Comparison of ENCODE assay signal across 8 cellular contexts in the genomic region with DNA sequence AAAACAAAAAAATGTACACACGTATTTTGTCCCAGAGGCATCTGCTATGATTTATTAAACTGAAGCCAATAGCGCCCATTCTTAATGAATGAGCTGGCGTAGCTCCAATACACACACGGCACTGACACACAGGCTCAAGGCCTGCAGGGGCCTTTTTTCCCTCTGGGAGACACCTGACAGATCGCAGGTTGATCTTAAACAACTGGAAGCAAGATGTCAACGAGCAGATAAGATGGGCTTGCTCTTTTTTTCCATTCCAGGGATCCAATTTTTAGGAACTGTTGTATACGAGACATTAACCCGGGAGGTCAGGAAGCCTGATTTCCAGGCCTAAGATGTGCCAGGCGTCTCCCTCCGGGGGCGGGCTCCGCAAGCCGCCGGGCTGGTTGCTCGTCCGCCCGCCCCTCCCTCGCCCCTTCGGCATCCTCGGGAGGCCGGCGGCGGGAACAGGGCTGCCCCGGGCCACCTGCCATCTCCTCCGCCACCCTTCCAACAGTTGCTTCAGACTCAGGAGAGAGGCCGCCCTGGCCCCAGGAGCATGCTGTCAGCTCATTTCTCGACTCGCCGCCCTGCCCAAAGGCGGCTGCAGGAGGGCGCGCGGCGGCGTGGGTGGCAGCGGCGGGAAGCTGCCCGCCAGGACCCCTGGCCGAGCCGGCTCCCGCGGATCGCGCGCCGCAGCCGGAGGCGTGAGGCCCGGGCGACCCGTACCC. TPM values are rescaled to one million over a fixed set of nuclear protein-coding genes. Genes with fewer than 3 reads are reported as not detected.
DNase-seq lines count a peak whose midpoint lies in the region; ATAC-seq and TF ChIP-seq lines count a peak whose summit lies in the region.

No MANE protein-coding gene starts in this region.

- peak overlapping the region; percentile 57 for H2AFZ ChIP-seq in fibroblast of lung (ENCODE audit: low read length)

- no peaks in the 10 kb centered on the region for H3K4me1 ChIP-seq in fibroblast of lung (ENCODE audit: control insufficient read depth, extremely low read depth, insufficient read depth, low read length)
- H3K4me1 ChIP-seq in tibial nerve: peaks cover 0 to 32% (median 15%) of the 10 kb centered on the region in 4 donors

- no peaks in the 10 kb centered on the region for H4K20me1 ChIP-seq in fibroblast of lung (ENCODE audit: control insufficient read depth, extremely low read depth, insufficient read depth, low read length)

- H3K36me3 ChIP-seq in fibroblast of lung (ENCODE audit: control insufficient read depth, insufficient read depth, low read length) (peaks cover 2% of the 10 kb centered on the region), tibial nerve (peaks cover 0 to 8% (median 0%) of the 10 kb centered on the region in 3 donors)

- ATAC-seq in GM18867 (IDR thresholded peaks at IDR 0.05; ENCODE audit: unreplicated experiment) (peak; percentile 10), HG03103 (IDR thresholded peaks at IDR 0.05; ENCODE audit: low read depth, unreplicated experiment) (peak; percentile 0)

- H3K27me3 ChIP-seq in fibroblast of lung (ENCODE audit: control insufficient read depth, insufficient read depth, low read length): no peaks in the 10 kb centered on the region
- no peaks in the 10 kb centered on the region for H3K27me3 ChIP-seq in tibial nerve

- TF ChIP-seq EP300 in tibial nerve (IDR thresholded peaks at IDR 0.05): no peak

- no peak for TF ChIP-seq POLR2A in tibial nerve (IDR thresholded peaks at IDR 0.05)

- in situ Hi-C loops in ACHN (cut with HindIII; ENCODE audit: low pct_ligation_motif_present, low pct_unique_long_range_greater_than_20kb, low sequenced_read_pairs): no loop called here

- TF ChIP-seq CTCF in fibroblast of lung (conservative IDR thresholded peaks at IDR 0.05 in 1 of 2, IDR thresholded peaks at IDR 0.05 in 1 of 2; ENCODE audit: low read depth in 1 of 2, low read length in 2 of 2) (no peak), nephron (IDR thresholded peaks at IDR 0.05; ENCODE audit: unreplicated experiment in 3 of 3) (no peak), tibial nerve (IDR thresholded peaks at IDR 0.05) (no peak)

- peaks cover 14% of the 10 kb centered on the region for H3K79me2 ChIP-seq in fibroblast of lung (ENCODE audit: control insufficient read depth, insufficient read depth, low read length)

- H3K36me3 Mint-ChIP-seq in nephron (ENCODE audit: low read depth): no peaks in the 10 kb centered on the region

- H3K4me3 ChIP-seq in fibroblast of lung (replicated peaks in 1 of 4; ENCODE audit: control extremely low read depth in 1 of 4, insufficient read depth in 1 of 4, low read depth in 3 of 4, low read length in 4 of 4) (peak overlapping the region; percentile 50 to 93 (median 64)), tibial nerve (peak overlapping the region; percentile 64 to 96 (median 82))

- H3K9me3 Mint-ChIP-seq in nephron: no peaks in the 10 kb centered on the region

- peak overlapping the region; percentile 88 for H3K4me2 ChIP-seq in fibroblast of lung (ENCODE audit: extremely low read depth, insufficient read depth, low read length)

- H3K4me1 Mint-ChIP-seq in nephron: peaks cover 33% of the 10 kb centered on the region

- peak overlapping the region; percentile 51 for H3K9ac ChIP-seq in fibroblast of lung (ENCODE audit: insufficient read depth, low read length)

- H3K9me3 ChIP-seq in fibroblast of lung (ENCODE audit: control insufficient read depth, insufficient read depth, low read depth, low read length) (no peaks in the 10 kb centered on the region), tibial nerve (no peaks in the 10 kb centered on the region)

- 2 to 3% methylated on average over 12 to 34 of the region's 51 CpGs for WGBS in tibial nerve, 2 donors

- peak overlapping the region; percentile 82 to 88 (median 87) for H3K27ac Mint-ChIP-seq in nephron

- no peaks in the 10 kb centered on the region for H3K27me3 Mint-ChIP-seq in nephron (ENCODE audit: low read depth)

- no peak overlapping the region for H3K27ac ChIP-seq in fibroblast of lung (ENCODE audit: insufficient read depth, low read length)
- H3K27ac ChIP-seq in tibial nerve: peak overlapping the region in 2 of 4 donors; percentile 62 to 79

- peak overlapping the region; percentile 88 to 96 (median 95) for H3K4me3 Mint-ChIP-seq in nephron

- DNase-seq in ACHN (peak; percentile 29), NCI-H510A treated with DMSO at 0.1 percent for 48 hours (lab: John Stamatoyannopoulos, UW) (peak; percentile 54), fibroblast of lung (ENCODE audit: low read depth in 2 of 2) (peak; percentile 18 to 23), tibial nerve (ENCODE audit: low spot score in 2 of 2) (no peak)
- peak; percentile 77 for DNase-seq in activated CD8-positive, alpha-beta memory T cell treated with anti-CD3 and anti-CD28 coated beads, Interleukin-2, amount 50 U/mL, for 48 hours

RNA-seq across cellular contexts. Expression of gene TTC13, which starts 0.7 kb away (rescaled TPM):
- total RNA-seq in fibroblast of lung: 9.0 and 16.2 TPM in 2 replicates
- 6.5 and 8.0 TPM in 2 replicates for polyA plus RNA-seq in fibroblast of lung
- 5.8 and 7.1 TPM in 2 replicates for polyA plus RNA-seq in fibroblast of lung (2012)
- 2.7 and 5.1 TPM in 2 replicates for polyA minus RNA-seq in fibroblast of lung (ENCODE audit: low replicate concordance)
- total RNA-seq in tibial nerve: 10 to 100 TPM; 20.4 to 30.1 (median 25.6) TPM

RNA-seq across cellular contexts. Expression of gene ARV1, which starts 1.0 kb away (rescaled TPM):
- total RNA-seq in fibroblast of lung: 13.6 and 16.8 TPM in 2 replicates
- 29.0 and 38.7 TPM in 2 replicates for polyA plus RNA-seq in fibroblast of lung
- polyA plus RNA-seq in fibroblast of lung (2012): 17.9 and 19.7 TPM in 2 replicates
- 2.7 and 4.7 TPM in 2 replicates for polyA minus RNA-seq in fibroblast of lung (ENCODE audit: low replicate concordance)
- 10 to 100 TPM; 11.6 to 25.3 (median 14.6) TPM for total RNA-seq in tibial nerve

Comparison
In these comparisons a context has a peak if more than half of its experiments do, and no peak if none do; other contexts are left out.
1. DNase-seq: peak in ACHN (single experiment), NCI-H510A treated with DMSO at 0.1 percent for 48 hours (single experiment), activated CD8-positive, alpha-beta memory T cell treated with anti-CD3 and anti-CD28 coated beads, Interleukin-2, amount 50 U/mL, for 48 hours (single experiment) and fibroblast of lung (2 of 2); none in tibial nerve (0 of 2).